1 cellular context compared by ENCODE assay signal in the genomic region with DNA sequence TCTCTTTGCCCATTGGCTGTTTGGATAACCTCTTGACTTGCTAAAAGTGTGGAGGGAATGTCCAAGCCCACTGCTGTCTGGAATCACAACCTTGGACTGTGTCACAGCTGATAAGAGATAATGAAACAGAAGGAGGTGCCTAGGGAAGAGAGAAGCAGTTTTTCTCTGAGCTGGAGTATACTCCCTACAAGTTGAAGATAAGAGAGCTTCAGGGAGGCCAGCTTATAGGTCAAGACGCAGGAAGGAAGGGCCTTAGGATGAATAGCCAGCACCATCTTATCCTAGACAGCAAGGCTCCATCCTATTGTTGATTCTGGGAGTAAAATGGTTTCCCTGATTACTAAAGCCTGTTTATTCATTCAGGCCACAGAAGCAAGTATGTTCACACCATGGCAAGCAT.
TF ChIP-seq lines count a peak whose summit lies in the region.

No MANE protein-coding gene starts in this region.

TF ChIP-seq in WTC11, 78 proteins besides CTCF, POLR2A, EP300 and RAD21 (continued from another document):
- TF ChIP-seq, protein P1, sequence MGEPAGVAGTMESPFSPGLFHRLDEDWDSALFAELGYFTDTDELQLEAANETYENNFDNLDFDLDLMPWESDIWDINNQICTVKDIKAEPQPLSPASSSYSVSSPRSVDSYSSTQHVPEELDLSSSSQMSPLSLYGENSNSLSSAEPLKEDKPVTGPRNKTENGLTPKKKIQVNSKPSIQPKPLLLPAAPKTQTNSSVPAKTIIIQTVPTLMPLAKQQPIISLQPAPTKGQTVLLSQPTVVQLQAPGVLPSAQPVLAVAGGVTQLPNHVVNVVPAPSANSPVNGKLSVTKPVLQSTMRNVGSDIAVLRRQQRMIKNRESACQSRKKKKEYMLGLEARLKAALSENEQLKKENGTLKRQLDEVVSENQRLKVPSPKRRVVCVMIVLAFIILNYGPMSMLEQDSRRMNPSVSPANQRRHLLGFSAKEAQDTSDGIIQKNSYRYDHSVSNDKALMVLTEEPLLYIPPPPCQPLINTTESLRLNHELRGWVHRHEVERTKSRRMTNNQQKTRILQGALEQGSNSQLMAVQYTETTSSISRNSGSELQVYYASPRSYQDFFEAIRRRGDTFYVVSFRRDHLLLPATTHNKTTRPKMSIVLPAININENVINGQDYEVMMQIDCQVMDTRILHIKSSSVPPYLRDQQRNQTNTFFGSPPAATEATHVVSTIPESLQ (CRISPR knock-in tag; IDR thresholded peaks at IDR 0.05): no peak
- TF ChIP-seq CBFB (CRISPR knock-in tag; IDR thresholded peaks at IDR 0.05; ENCODE audit: low read depth) (no peak), ZNF232 (CRISPR knock-in tag; IDR thresholded peaks at IDR 0.05) (no peak), EMX1 (CRISPR knock-in tag; IDR thresholded peaks at IDR 0.05) (no peak), NFYB (CRISPR knock-in tag; conservative IDR thresholded peaks at IDR 0.05; ENCODE audit: low read depth) (no peak), NR1H2 (CRISPR knock-in tag; IDR thresholded peaks at IDR 0.05) (no peak), ETV6 (CRISPR knock-in tag; IDR thresholded peaks at IDR 0.05) (no peak)
- TF ChIP-seq, protein P2, sequence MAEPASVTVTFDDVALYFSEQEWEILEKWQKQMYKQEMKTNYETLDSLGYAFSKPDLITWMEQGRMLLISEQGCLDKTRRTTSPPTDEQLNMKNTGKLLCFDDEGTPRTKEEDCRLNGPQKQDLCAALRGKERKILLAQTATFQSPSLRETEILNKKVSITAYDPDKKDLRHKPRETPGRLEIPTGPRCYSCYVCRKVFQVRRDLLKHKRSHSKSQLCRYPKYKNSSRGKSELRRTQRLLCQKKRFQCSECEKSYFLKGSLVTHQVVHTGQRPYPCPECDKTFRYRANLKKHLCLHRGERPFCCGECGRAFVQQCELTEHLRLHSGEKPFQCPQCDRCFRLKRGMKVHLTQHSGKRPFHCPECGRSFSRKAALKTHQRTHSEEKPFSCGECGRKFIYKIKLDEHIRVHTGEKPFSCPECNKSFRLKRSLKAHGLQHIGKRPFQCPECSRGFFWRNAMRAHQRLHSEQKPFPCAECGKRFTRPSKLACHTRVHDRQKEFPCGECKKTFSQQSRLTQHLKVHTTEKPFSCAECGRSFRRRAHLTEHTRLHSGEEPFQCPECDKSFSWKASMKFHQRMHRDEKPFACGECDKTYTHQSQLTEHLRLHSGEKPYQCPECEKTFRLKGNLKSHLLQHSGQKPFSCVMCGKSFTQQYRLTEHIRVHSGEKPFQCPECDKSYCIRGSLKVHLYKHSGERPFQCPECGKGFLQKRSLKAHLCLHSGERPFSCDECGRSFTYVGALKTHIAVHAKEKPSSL (CRISPR knock-in tag; conservative IDR thresholded peaks at IDR 0.05): no peak
